ENCODE assay signal across 1 cellular context in the genomic region with DNA sequence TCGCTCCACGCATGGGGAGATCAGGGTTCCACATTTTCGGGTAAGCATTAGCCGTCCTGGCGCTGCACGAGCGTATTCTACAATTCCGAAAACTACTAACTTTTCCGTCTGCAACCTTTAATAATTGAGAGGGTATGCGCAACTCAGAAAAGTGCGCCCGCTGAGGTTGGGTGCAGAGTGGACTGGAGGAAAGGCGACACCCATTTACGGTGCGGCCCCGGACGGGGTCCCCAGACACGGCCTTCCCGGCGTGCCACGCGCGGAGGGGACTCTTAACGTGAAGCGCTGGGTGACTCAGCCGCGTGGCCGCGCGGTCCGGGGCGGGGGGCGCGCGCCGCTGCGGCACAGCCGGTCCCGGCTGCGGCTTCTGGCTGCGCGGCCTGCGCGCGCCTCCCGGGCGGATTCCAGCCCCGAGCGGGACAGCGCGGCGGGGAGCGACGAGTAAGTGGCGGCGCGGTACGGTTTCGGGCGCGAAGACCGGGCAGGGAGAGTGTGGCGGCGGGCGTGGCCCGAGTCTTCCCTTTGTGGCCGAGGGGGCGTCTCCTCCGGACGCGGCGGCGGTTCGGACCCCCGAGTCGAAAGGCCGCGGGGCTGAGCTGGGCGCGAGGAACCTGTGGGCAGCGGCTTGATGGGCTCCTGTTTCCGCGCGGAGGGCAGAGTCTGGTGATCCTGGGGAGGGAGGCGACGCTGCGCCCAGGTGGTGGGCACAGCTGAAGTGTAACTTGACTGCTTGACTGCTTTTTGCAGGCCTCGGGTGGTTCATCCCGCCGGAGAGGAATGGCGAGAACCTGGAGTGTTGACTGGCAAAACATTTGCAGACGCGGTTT.
TF ChIP-seq lines count a peak whose summit lies in the region.

Gene KCTD20 (plus strand): TSS at position 330 of the 827 bp plus-strand sequence. CDS start 27,098 bp downstream, outside the sequence.
A gene with protein sequence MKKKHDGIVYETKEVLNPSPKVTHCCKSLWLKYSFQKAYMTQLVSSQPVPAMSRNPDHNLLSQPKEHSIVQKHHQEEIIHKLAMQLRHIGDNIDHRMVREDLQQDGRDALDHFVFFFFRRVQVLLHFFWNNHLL (minus strand): TSS at position 184 of the 827 bp plus-strand sequence. CDS start 16,772 bp downstream, outside the sequence.

TF ChIP-seq in GM12878, 131 proteins besides CTCF, POLR2A, EP300 and RAD21 (continued from another document and continues in another):
- TF ChIP-seq ZBTB40 (IDR thresholded peaks at IDR 0.05; ENCODE audit: borderline replicate concordance) (peak; percentile 45; the same call in 1 of the 2 replicates), RB1 (IDR thresholded peaks at IDR 0.05; ENCODE audit: borderline replicate concordance) (peak; percentile 93), BACH1 (IDR thresholded peaks at IDR 0.05; ENCODE audit: borderline replicate concordance) (peak; percentile 92), MEF2A (IDR thresholded peaks at IDR 0.05; ENCODE audit: insufficient read depth, low read depth, low read length) (0 out of 2 replicates have a peak, but pooled peaks have one; percentile 35), USF2 (IDR thresholded peaks at IDR 0.05; ENCODE audit: borderline replicate concordance, low read depth, low read length) (no peak), MXI1 (IDR thresholded peaks at IDR 0.05; ENCODE audit: low read depth, low read length) (peak; percentile 85), CHD1 (IDR thresholded peaks at IDR 0.05; ENCODE audit: low read depth, low read length) (no peak), MTA3 (IDR thresholded peaks at IDR 0.05; ENCODE audit: borderline replicate concordance, low read length) (no peak; the same call in 1 of the 2 replicates), POLR2AphosphoS5 (IDR thresholded peaks at IDR 0.05; ENCODE audit: low read length) (peak; percentile 87), HDGF (IDR thresholded peaks at IDR 0.05) (no peak), HDAC6 (IDR thresholded peaks at IDR 0.05; ENCODE audit: unreplicated experiment) (no peak), FOS (IDR thresholded peaks at IDR 0.05; ENCODE audit: borderline replicate concordance, extremely low read depth, insufficient read length) (no peak), FOXM1 (IDR thresholded peaks at IDR 0.05; ENCODE audit: low read depth, low read length) (no peak), CHD2 (IDR thresholded peaks at IDR 0.05; ENCODE audit: borderline replicate concordance, low read depth, low read length) (peak; percentile 48; the same call in 1 of the 2 replicates), BHLHE40 (IDR thresholded peaks at IDR 0.05; ENCODE audit: borderline replicate concordance in 1 of 2, low read depth in 2 of 2, low read length in 1 of 2) (peak; percentile 27 to 84; a peak in 2 of 4 replicates), NR2C1 (IDR thresholded peaks at IDR 0.05) (peak; percentile 48; the same call in 1 of the 2 replicates), RUNX3 (IDR thresholded peaks at IDR 0.05; ENCODE audit: low read length) (peak; percentile 54), BCLAF1 (IDR thresholded peaks at IDR 0.05) (no peak), SMAD1 (IDR thresholded peaks at IDR 0.05; ENCODE audit: low read depth, partially characterized antibody) (no peak), E2F4 (IDR thresholded peaks at IDR 0.05; ENCODE audit: low read depth, low read length) (no peak), EGR1 (IDR thresholded peaks at IDR 0.05; ENCODE audit: borderline replicate concordance in 1 of 2, low read depth in 2 of 2, low read length in 2 of 2) (peak in 1 of 2 experiments; percentile 5; a peak in 1 of 3 replicates), SIX5 (IDR thresholded peaks at IDR 0.05; ENCODE audit: low read depth, low read length, severe bottlenecking) (peak; percentile 32), RFX5 (IDR thresholded peaks at IDR 0.05; ENCODE audit: low read depth, low read length) (0 out of 2 replicates have a peak, but pooled peaks have one; percentile 18), PAX5 (IDR thresholded peaks at IDR 0.05; ENCODE audit: borderline replicate concordance, low read depth, low read length) (peak; percentile 44; the same call in 1 of the 2 replicates), MYB (IDR thresholded peaks at IDR 0.05; ENCODE audit: borderline replicate concordance, low read depth, low read length) (no peak), ZNF24 (IDR thresholded peaks at IDR 0.05) (no peak), SUPT20H (IDR thresholded peaks at IDR 0.05; ENCODE audit: borderline replicate concordance, control insufficient read depth, low read depth, low read length) (no peak), PML (IDR thresholded peaks at IDR 0.05; ENCODE audit: low read length) (peak; percentile 66; the same call in 1 of the 2 replicates), CEBPZ (IDR thresholded peaks at IDR 0.05; ENCODE audit: low read depth, low read length) (no peak), CHD4 (IDR thresholded peaks at IDR 0.05) (no peak), ZNF207 (IDR thresholded peaks at IDR 0.05; ENCODE audit: borderline replicate concordance) (peak; percentile 70; the same call in 1 of the 2 replicates)
- TF ChIP-seq, protein P1, sequence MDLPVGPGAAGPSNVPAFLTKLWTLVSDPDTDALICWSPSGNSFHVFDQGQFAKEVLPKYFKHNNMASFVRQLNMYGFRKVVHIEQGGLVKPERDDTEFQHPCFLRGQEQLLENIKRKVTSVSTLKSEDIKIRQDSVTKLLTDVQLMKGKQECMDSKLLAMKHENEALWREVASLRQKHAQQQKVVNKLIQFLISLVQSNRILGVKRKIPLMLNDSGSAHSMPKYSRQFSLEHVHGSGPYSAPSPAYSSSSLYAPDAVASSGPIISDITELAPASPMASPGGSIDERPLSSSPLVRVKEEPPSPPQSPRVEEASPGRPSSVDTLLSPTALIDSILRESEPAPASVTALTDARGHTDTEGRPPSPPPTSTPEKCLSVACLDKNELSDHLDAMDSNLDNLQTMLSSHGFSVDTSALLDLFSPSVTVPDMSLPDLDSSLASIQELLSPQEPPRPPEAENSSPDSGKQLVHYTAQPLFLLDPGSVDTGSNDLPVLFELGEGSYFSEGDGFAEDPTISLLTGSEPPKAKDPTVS (IDR thresholded peaks at IDR 0.05; ENCODE audit: low read depth, low read length): no peak; the same call in 1 of the 2 replicates
- TF ChIP-seq, protein P2, sequence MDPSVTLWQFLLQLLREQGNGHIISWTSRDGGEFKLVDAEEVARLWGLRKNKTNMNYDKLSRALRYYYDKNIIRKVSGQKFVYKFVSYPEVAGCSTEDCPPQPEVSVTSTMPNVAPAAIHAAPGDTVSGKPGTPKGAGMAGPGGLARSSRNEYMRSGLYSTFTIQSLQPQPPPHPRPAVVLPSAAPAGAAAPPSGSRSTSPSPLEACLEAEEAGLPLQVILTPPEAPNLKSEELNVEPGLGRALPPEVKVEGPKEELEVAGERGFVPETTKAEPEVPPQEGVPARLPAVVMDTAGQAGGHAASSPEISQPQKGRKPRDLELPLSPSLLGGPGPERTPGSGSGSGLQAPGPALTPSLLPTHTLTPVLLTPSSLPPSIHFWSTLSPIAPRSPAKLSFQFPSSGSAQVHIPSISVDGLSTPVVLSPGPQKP (IDR thresholded peaks at IDR 0.05; ENCODE audit: low read depth, low read length): no peak
- TF ChIP-seq, protein P3, sequence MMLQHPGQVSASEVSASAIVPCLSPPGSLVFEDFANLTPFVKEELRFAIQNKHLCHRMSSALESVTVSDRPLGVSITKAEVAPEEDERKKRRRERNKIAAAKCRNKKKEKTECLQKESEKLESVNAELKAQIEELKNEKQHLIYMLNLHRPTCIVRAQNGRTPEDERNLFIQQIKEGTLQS (IDR thresholded peaks at IDR 0.05; ENCODE audit: borderline replicate concordance, extremely low read depth, low read depth, low read length): no peak
- TF ChIP-seq, protein P4, sequence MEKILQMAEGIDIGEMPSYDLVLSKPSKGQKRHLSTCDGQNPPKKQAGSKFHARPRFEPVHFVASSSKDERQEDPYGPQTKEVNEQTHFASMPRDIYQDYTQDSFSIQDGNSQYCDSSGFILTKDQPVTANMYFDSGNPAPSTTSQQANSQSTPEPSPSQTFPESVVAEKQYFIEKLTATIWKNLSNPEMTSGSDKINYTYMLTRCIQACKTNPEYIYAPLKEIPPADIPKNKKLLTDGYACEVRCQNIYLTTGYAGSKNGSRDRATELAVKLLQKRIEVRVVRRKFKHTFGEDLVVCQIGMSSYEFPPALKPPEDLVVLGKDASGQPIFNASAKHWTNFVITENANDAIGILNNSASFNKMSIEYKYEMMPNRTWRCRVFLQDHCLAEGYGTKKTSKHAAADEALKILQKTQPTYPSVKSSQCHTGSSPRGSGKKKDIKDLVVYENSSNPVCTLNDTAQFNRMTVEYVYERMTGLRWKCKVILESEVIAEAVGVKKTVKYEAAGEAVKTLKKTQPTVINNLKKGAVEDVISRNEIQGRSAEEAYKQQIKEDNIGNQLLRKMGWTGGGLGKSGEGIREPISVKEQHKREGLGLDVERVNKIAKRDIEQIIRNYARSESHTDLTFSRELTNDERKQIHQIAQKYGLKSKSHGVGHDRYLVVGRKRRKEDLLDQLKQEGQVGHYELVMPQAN (conservative IDR thresholded peaks at IDR 0.05): peak; percentile 80
